In the genomic region with DNA sequence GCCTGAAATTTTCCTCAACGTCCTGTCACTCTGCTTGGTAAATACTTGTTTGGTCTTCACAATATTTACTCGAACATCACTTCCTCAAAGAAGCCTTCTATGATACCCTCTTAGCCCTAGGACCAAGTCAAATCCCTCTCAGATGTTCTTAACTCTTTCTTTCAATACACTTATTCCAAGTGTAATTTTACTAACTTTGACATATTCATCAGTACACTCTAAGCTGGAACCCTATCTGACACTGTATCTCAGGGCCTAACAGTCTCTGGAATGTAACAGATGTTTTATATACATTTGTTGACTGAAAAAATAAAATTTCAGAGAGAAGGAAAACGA, we compare ENCODE assay signal across 1 cellular context.
TF ChIP-seq lines count a peak whose summit lies in the region.

No MANE protein-coding gene starts in this region.

TF ChIP-seq in K562, 482 proteins besides CTCF, POLR2A, EP300 and RAD21 (continued from another document):
- TF ChIP-seq, protein P1, sequence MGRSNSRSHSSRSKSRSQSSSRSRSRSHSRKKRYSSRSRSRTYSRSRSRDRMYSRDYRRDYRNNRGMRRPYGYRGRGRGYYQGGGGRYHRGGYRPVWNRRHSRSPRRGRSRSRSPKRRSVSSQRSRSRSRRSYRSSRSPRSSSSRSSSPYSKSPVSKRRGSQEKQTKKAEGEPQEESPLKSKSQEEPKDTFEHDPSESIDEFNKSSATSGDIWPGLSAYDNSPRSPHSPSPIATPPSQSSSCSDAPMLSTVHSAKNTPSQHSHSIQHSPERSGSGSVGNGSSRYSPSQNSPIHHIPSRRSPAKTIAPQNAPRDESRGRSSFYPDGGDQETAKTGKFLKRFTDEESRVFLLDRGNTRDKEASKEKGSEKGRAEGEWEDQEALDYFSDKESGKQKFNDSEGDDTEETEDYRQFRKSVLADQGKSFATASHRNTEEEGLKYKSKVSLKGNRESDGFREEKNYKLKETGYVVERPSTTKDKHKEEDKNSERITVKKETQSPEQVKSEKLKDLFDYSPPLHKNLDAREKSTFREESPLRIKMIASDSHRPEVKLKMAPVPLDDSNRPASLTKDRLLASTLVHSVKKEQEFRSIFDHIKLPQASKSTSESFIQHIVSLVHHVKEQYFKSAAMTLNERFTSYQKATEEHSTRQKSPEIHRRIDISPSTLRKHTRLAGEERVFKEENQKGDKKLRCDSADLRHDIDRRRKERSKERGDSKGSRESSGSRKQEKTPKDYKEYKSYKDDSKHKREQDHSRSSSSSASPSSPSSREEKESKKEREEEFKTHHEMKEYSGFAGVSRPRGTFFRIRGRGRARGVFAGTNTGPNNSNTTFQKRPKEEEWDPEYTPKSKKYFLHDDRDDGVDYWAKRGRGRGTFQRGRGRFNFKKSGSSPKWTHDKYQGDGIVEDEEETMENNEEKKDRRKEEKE (IDR thresholded peaks at IDR 0.05; ENCODE audit: borderline replicate concordance in 1 of 2, control insufficient read depth in 1 of 2, low read depth in 2 of 2, low read length in 1 of 2): no peak
